In genomic region chr5:135038829-135039525, GRCh38 we compare ENCODE assay signal across 11 cellular contexts. TPM values are rescaled to one million over a fixed set of nuclear protein-coding genes. Genes with fewer than 3 reads are reported as not detected.
DNase-seq lines count a peak whose midpoint lies in the region; FAIRE-seq and TF ChIP-seq lines count a peak whose summit lies in the region.
"Had no signal": no experiment of that assay in that cellular context is flagged by ENCODE, and none has a peak within 500 bp of the region (broad histone marks: within the 10 kb centered on the region; RNA-seq: fewer than 3 reads in every experiment).

No MANE protein-coding gene starts in this region.

- H3K9ac ChIP-seq in BLaER1: no peak overlapping the region

- peak overlapping the region; percentile 28; the same call in 1 of the 2 replicates for H3K4me3 ChIP-seq in BLaER1
- 0 out of 2 replicates have a peak overlapping the region, but pooled peaks have one; percentile 6 for H3K4me3 ChIP-seq in LNCaP clone FGC (ENCODE audit: low read depth, low read length)
- peak overlapping the region; percentile 10 for H3K4me3 ChIP-seq in ovary
- peak overlapping the region in 2 of 4 donors; percentile 30 to 31 for H3K4me3 ChIP-seq in tibial nerve

- TF ChIP-seq EP300 in ovary (IDR thresholded peaks at IDR 0.05) (no peak), tibial nerve (IDR thresholded peaks at IDR 0.05) (no peak)

- TF ChIP-seq CTCF in LNCaP clone FGC (IDR thresholded peaks at IDR 0.05; ENCODE audit: control insufficient read depth, extremely low read depth, insufficient read depth): no peak
- no peak for TF ChIP-seq CTCF in ovary (IDR thresholded peaks at IDR 0.05)
- TF ChIP-seq CTCF in D721Med (IDR thresholded peaks at IDR 0.05; ENCODE audit: insufficient read depth, missing control alignments): no peak
- TF ChIP-seq CTCF in tibial nerve (IDR thresholded peaks at IDR 0.05): no peak

- TF ChIP-seq POLR2A in ovary (IDR thresholded peaks at IDR 0.05) (no peak), tibial nerve (IDR thresholded peaks at IDR 0.05) (no peak)

- 4 to 9% (median 6%) methylated on average over 47 to 67 of the region's 67 CpGs for WGBS in ovary, 3 donors
- 5 to 10% methylated on average over 34 to 56 of the region's 67 CpGs for whole genome bisulfite sequencing in tibial nerve, 2 donors

- intact Hi-C loops in ovary (cut with DNase I): no loop called here

- DNase-seq in LNCaP clone FGC (ENCODE audit: low read depth) (no peak), epithelial cell of prostate (ENCODE audit: low read depth, low spot score) (no peak), ovary (no peak), GDM1 (lab: John Stamatoyannopoulos, UW) (no peak), D721Med (ENCODE audit: insufficient read length, low spot score) (no peak), tibial nerve (ENCODE audit: low spot score in 2 of 2) (no peak), activated gamma-delta T cell (lab: John Stamatoyannopoulos, UW) (no peak)
- DNase-seq: stimulated activated CD4-positive, alpha-beta T cell treated with anti-CD3 and anti-CD28 coated beads, Interleukin-2, amount 100 ng/mL, for 48 hours had no signal

- no peak overlapping the region for H3K4me2 ChIP-seq in BLaER1

- H3K27me3 ChIP-seq in BLaER1 (peaks cover 99% of the 10 kb centered on the region), ovary (no peaks in the 10 kb centered on the region), tibial nerve (peaks cover 5 to 98% of the 10 kb centered on the region in 2 donors)

- H3K4me1 ChIP-seq in BLaER1 (0 out of 2 replicates have a peak, but pooled peaks cover under 1% of the 10 kb centered on the region), ovary (ENCODE audit: insufficient read depth) (peaks cover 5% of the 10 kb centered on the region), tibial nerve (peaks cover 0 to 34% (median 9%) of the 10 kb centered on the region in 4 donors)

- FAIRE-seq in D721Med (lab: Jason Lieb, UNC): no peak
- FAIRE-seq: G401.6, keratinocyte had no signal

- H3K9me3 ChIP-seq in BLaER1: peaks cover 36% of the 10 kb centered on the region
- no peaks in the 10 kb centered on the region for H3K9me3 ChIP-seq in ovary
- H3K9me3 ChIP-seq in tibial nerve: no peaks in the 10 kb centered on the region

- H4K20me1 ChIP-seq in BLaER1: peaks cover 72% of the 10 kb centered on the region

- H3K27ac ChIP-seq in BLaER1 (no peak overlapping the region), epithelial cell of prostate (peak overlapping the region; percentile 9), ovary (no peak overlapping the region), tibial nerve (no peak overlapping the region)

- no peaks in the 10 kb centered on the region for H3K36me3 ChIP-seq in BLaER1
- H3K36me3 ChIP-seq in ovary: no peaks in the 10 kb centered on the region
- no peaks in the 10 kb centered on the region for H3K36me3 ChIP-seq in tibial nerve

RNA-seq across cellular contexts. Expression of gene PITX1, which starts 4.9 kb away (rescaled TPM):
- total RNA-seq in ovary (1 to 10 TPM in 2 of 7 donors, under 1 TPM in 4, not detected in 1; 0.11 to 3.1 (median 0.76) TPM), tibial nerve (1 to 10 TPM; 1.1 to 5.4 (median 3.0) TPM)
- polyA plus RNA-seq in ovary: under 1 TPM; 0.12 to 0.45 TPM
